ENCODE assay signal across 9 cellular contexts in genomic region chr3:112605285-112605684, GRCh38. TPM values are rescaled to one million over a fixed set of nuclear protein-coding genes. Genes with fewer than 3 reads are reported as not detected.
DNase-seq lines count a peak whose midpoint lies in the region; ATAC-seq, FAIRE-seq and TF ChIP-seq lines count a peak whose summit lies in the region.
"Had no signal": no experiment of that assay in that cellular context is flagged by ENCODE, and none has a peak within 500 bp of the region (broad histone marks: within the 10 kb centered on the region; RNA-seq: fewer than 3 reads in every experiment).

No MANE protein-coding gene starts in this region.

- H3K4me3 ChIP-seq in GM23338 = no peak overlapping the region

- H3F3A ChIP-seq in GM23338 (replicated peaks; ENCODE audit: low read depth) = no peaks in the 10 kb centered on the region

- no peaks in the 10 kb centered on the region for H3K4me1 ChIP-seq in GM23338 (ENCODE audit: insufficient read depth)

- peaks cover 5% of the 10 kb centered on the region for H3K27me3 Mint-ChIP-seq in GM23338 (ENCODE audit: insufficient read depth, low read depth, poor library complexity)
- peaks cover 0 to 14% of the 10 kb centered on the region in 2 donors for H3K27me3 Mint-ChIP-seq in effector memory CD8-positive, alpha-beta T cell

- no peaks in the 10 kb centered on the region for H4K20me1 ChIP-seq in GM23338 (replicated peaks; ENCODE audit: insufficient read depth)

- H3K4me2 ChIP-seq in GM23338 = no peak overlapping the region

- H3K36me3 Mint-ChIP-seq in GM23338 (ENCODE audit: low read depth) = no peaks in the 10 kb centered on the region
- H3K36me3 Mint-ChIP-seq in effector memory CD8-positive, alpha-beta T cell (ENCODE audit: insufficient read depth) = no peaks in the 10 kb centered on the region

- H3K27ac Mint-ChIP-seq in GM23338 = no peak overlapping the region
- H3K27ac Mint-ChIP-seq in effector memory CD8-positive, alpha-beta T cell = no peak overlapping the region

- H3K79me2 ChIP-seq in GM23338 (replicated peaks; ENCODE audit: insufficient read depth) = no peaks in the 10 kb centered on the region

- H3K4me1 Mint-ChIP-seq in GM23338 = no peaks in the 10 kb centered on the region; the same call in 2 of the 3 replicates
- peaks cover 0 to 10% of the 10 kb centered on the region in 2 donors for H3K4me1 Mint-ChIP-seq in effector memory CD8-positive, alpha-beta T cell (ENCODE audit: low read depth in 2 of 2)

- DNase-seq in A172 (ENCODE audit: low spot score) (peak; percentile 79), GM23338 (ENCODE audit: low spot score) (peak; percentile 55), T1000 (lab: John Stamatoyannopoulos, UW) (peak; percentile 61)
- no peak for DNase-seq in effector memory CD8-positive, alpha-beta T cell

- H3K9me2 ChIP-seq in GM23338 (ENCODE audit: insufficient read depth) = no peaks in the 10 kb centered on the region

- H2AFZ ChIP-seq in GM23338 = no peak overlapping the region

- H3K36me3 ChIP-seq in GM23338 (ENCODE audit: insufficient read depth) = no peaks in the 10 kb centered on the region

- no peak overlapping the region for H3K27ac ChIP-seq in GM23338 (ENCODE audit: low read depth)
- H3K27ac ChIP-seq: epithelial cell of prostate had no signal

- no peak overlapping the region for H3K4me3 Mint-ChIP-seq in GM23338
- peak overlapping the region in 1 of 2 donors; percentile 31 for H3K4me3 Mint-ChIP-seq in effector memory CD8-positive, alpha-beta T cell

- no peak for TF ChIP-seq CTCF in GM23338 (conservative IDR thresholded peaks at IDR 0.05; ENCODE audit: low read depth in 2 of 2)

- FAIRE-seq in islet of Langerhans (lab: Jason Lieb, UNC) = peak; percentile 99

- ATAC-seq in GM23338 (no peak), GM21619 (IDR thresholded peaks at IDR 0.05; ENCODE audit: unreplicated experiment) (no peak), GM18502 (IDR thresholded peaks at IDR 0.05; ENCODE audit: poor library complexity, unreplicated experiment) (no peak), HG02884 (IDR thresholded peaks at IDR 0.05; ENCODE audit: unreplicated experiment) (no peak)
- no peak for ATAC-seq in effector memory CD8-positive, alpha-beta T cell (replicated peaks)

- no peaks in the 10 kb centered on the region for H3K9me3 Mint-ChIP-seq in GM23338
- no peaks in the 10 kb centered on the region for H3K9me3 Mint-ChIP-seq in effector memory CD8-positive, alpha-beta T cell

- H3K27me3 ChIP-seq in GM23338 (ENCODE audit: insufficient read depth) = no peaks in the 10 kb centered on the region

TF ChIP-seq in GM23338, 12 proteins besides CTCF, POLR2A, EP300 and RAD21:
- TF ChIP-seq NANOG (IDR thresholded peaks at IDR 0.05; ENCODE audit: borderline replicate concordance) = no peak

RNA-seq across cellular contexts. Expression of gene CCDC80, which starts 35.7 kb away (rescaled TPM):
- 24.4 and 56.8 TPM in 2 replicates for total RNA-seq in A172 (2014; rRNA removed; shearing (Covaris generic))
- 5.4 and 8.1 TPM in 2 replicates for total RNA-seq in GM23338 (2014; rRNA removed; shearing (Covaris generic))
- polyA plus RNA-seq in GM23338 (2016; fragmentation: Nextera tagmentation; extraction: Ambion mirVana) = 6.0 and 6.7 TPM in 2 replicates

RNA-seq across cellular contexts. Expression of gene SLC35A5, which starts 43.4 kb away (rescaled TPM):
- total RNA-seq in A172 (2014; rRNA removed; shearing (Covaris generic)) = 47.5 and 48.4 TPM in 2 replicates
- total RNA-seq in GM23338 (2014; rRNA removed; shearing (Covaris generic)) = 40.4 and 56.4 TPM in 2 replicates
- 15.5 and 19.9 TPM in 2 replicates for polyA plus RNA-seq in GM23338 (2016; fragmentation: Nextera tagmentation; extraction: Ambion mirVana)

RNA-seq across cellular contexts. Expression of gene ATG3, which starts 43.5 kb away (rescaled TPM):
- 87.3 and 136 TPM in 2 replicates for total RNA-seq in A172 (2014; rRNA removed; shearing (Covaris generic))
- 64.1 and 68.1 TPM in 2 replicates for total RNA-seq in GM23338 (2014; rRNA removed; shearing (Covaris generic))
- 75.9 and 93.9 TPM in 2 replicates for polyA plus RNA-seq in GM23338 (2016; fragmentation: Nextera tagmentation; extraction: Ambion mirVana)

Comparison
In these comparisons a context has a peak if more than half of its experiments do, and no peak if none do; other contexts are left out.
1. DNase-seq: peak in A172 (single experiment), GM23338 (single experiment) and T1000 (single experiment); none in effector memory CD8-positive, alpha-beta T cell (0 of 3).